ENCODE assay signal across 24 cellular contexts in the genomic region with DNA sequence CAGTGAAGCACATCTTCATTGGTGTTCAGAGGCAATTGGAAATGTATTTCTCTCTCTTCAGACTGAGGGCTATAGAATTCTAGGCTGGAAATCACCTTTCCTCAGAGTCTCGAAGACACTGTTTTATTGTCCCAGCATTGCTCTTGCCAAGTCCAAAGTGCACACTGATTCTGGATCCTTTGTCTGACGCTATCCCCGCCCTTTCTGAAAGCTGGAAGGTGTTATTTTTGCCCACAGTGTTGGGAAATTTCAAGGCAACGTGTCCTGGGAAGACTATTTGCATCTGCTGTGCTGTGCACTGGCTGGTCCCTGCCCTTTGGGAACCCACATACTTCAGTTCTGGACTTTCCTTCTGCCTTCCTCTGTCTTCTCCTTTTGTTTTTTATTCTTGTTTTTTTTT.
A peak's percentile ranks its signal among the peaks of the same experiment; 100 is the strongest.
DNase-seq lines count a peak whose midpoint lies in the region; ATAC-seq, FAIRE-seq and TF ChIP-seq lines count a peak whose summit lies in the region.
"Had no signal": no experiment of that assay in that cellular context is flagged by ENCODE, and none has a peak within 500 bp of the region (broad histone marks: within the 10 kb centered on the region; RNA-seq: fewer than 3 reads in every experiment).

No MANE protein-coding gene starts in this region.

- peaks cover 20% of the 10 kb centered on the region for H3K4me1 ChIP-seq in mucosa of descending colon (ENCODE audit: low read depth)
- peaks cover 2 to 4% of the 10 kb centered on the region in 2 donors for H3K4me1 ChIP-seq in small intestine (ENCODE audit: control insufficient read depth in 2 of 2, insufficient read depth in 1 of 2, low read depth in 1 of 2, low read length in 1 of 2)
- H3K4me1 ChIP-seq: BLaER1 had no signal

- TF ChIP-seq CTCF in mucosa of descending colon (IDR thresholded peaks at IDR 0.05) (no peak), glutamatergic neuron (IDR thresholded peaks at IDR 0.05; ENCODE audit: partially characterized antibody, unreplicated experiment) (no peak)

- peak overlapping the region in 1 of 2 donors; percentile 8 for H3K27ac ChIP-seq in small intestine (ENCODE audit: low read depth in 1 of 2, low read length in 1 of 2)
- H3K27ac ChIP-seq: BLaER1, HL-60, KMS-11 had no signal

- ATAC-seq in mucosa of descending colon (peak; percentile 96), HG02642 (IDR thresholded peaks at IDR 0.05; ENCODE audit: poor library complexity, unreplicated experiment) (no peak)
- ATAC-seq: Right ventricle myocardium inferior had no signal

- no peaks in the 10 kb centered on the region for H3K36me3 Mint-ChIP-seq in glutamatergic neuron (ENCODE audit: unreplicated experiment)

- intact Hi-C loops in mucosa of descending colon (cut with DNase I, micrococcal nuclease) = no loop called here

- H3K4me3 ChIP-seq in mucosa of descending colon = no peak overlapping the region
- H3K4me3 ChIP-seq in small intestine (ENCODE audit: low read depth in 1 of 2, low read length in 2 of 2) = no peak overlapping the region
- H3K4me3 ChIP-seq: BLaER1 had no signal

- H3K27me3 Mint-ChIP-seq in glutamatergic neuron (ENCODE audit: unreplicated experiment) = peaks cover 4% of the 10 kb centered on the region

- no peaks in the 10 kb centered on the region for H3K27me3 ChIP-seq in small intestine (ENCODE audit: control insufficient read depth in 2 of 2, insufficient read depth in 2 of 2, low read length in 2 of 2)
- H3K27me3 ChIP-seq: BLaER1 had no signal

- peak; percentile 43 for FAIRE-seq in colon (lab: Jason Lieb, UNC)
- no peak for FAIRE-seq in small intestine (lab: Jason Lieb, UNC)
- FAIRE-seq: GM12891 had no signal

- H3K4me3 Mint-ChIP-seq in glutamatergic neuron (ENCODE audit: unreplicated experiment) = no peak overlapping the region
- H3K4me3 Mint-ChIP-seq: CD4-positive, alpha-beta T cell had no signal

- WGBS in small intestine, 3 donors = 5 to 45% (median 24%) methylated on average over 4 of the region's 4 CpGs

- H3K27ac Mint-ChIP-seq in glutamatergic neuron (ENCODE audit: unreplicated experiment) = no peak overlapping the region
- H3K27ac Mint-ChIP-seq: CD4-positive, alpha-beta T cell had no signal

- H3K36me3 ChIP-seq in mucosa of descending colon (ENCODE audit: low read depth) (no peaks in the 10 kb centered on the region), small intestine (ENCODE audit: control insufficient read depth in 2 of 2, insufficient read depth in 2 of 2, low read length in 2 of 2) (no peaks in the 10 kb centered on the region)
- H3K36me3 ChIP-seq: BLaER1 had no signal

- DNase-seq in HT-29 (ENCODE audit: low spot score) (peak; percentile 63), mucosa of descending colon (peak in 2 of 3 donors; percentile 45 to 76), small intestine (peak; percentile 89), glutamatergic neuron (no peak), T-helper 2 cell (no peak)
- DNase-seq: ACHN; CD4-positive, alpha-beta T cell; COR-L47; DND-41; H7; IMR-90; MV-4-11; NCI-H1105 treated with DMSO at 0.1 percent for 48 hours; NCI-H1694; NCI-H2081; NCI-H2171; NCI-H345 had no signal

- H3K4me1 Mint-ChIP-seq in glutamatergic neuron (ENCODE audit: low read depth, unreplicated experiment) = peaks cover 4% of the 10 kb centered on the region

- peaks cover 2% of the 10 kb centered on the region for H3K9me3 Mint-ChIP-seq in glutamatergic neuron (ENCODE audit: unreplicated experiment)
- H3K9me3 Mint-ChIP-seq: CD4-positive, alpha-beta T cell had no signal

- H3K9me3 ChIP-seq in mucosa of descending colon (no peaks in the 10 kb centered on the region), small intestine (ENCODE audit: control insufficient read depth, low read depth) (no peaks in the 10 kb centered on the region)
- H3K9me3 ChIP-seq: BLaER1 had no signal

Comparison
In these comparisons a context has a peak if more than half of its experiments do, and no peak if none do; other contexts are left out.
1. DNase-seq: peak in HT-29 (single experiment), mucosa of descending colon (2 of 3) and small intestine (single experiment); none in glutamatergic neuron (single experiment) and T-helper 2 cell (0 of 5).